10 cellular contexts compared by ENCODE assay signal in the genomic region with DNA sequence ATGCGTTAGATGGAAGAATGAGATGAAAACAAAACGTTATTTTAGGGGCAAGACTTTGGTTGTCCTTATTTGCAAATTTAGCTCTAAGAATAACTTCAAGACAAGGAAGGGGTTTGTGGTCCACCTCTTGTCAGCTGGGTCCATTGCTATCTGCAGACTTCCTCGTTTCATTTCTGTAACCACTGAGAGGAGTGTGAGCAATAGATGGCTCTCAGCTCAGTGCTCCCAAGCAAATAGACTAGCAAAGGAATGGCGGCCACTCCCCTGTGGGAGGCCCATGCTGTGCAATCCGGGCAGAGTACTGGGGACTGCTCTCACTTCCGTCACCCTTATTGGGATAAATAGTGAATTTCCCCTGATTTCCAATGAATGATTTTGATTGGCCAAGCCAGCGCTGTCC.
DNase-seq lines count a peak whose midpoint lies in the region; ATAC-seq and TF ChIP-seq lines count a peak whose summit lies in the region.
"Had no signal": no experiment of that assay in that cellular context is flagged by ENCODE, and none has a peak within 500 bp of the region (broad histone marks: within the 10 kb centered on the region; RNA-seq: fewer than 3 reads in every experiment).

No MANE protein-coding gene starts in this region.

- H3K27me3 Mint-ChIP-seq in stimulated activated naive CD8-positive, alpha-beta T cell treated with anti-CD3 and anti-CD28 coated beads, Interleukin-15, amount 100 ng/mL, for 72 hours = peaks cover 18% of the 10 kb centered on the region

- H3K4me1 ChIP-seq in thyroid gland (no peaks in the 10 kb centered on the region), psoas muscle (peaks cover 23% of the 10 kb centered on the region)

- no peaks in the 10 kb centered on the region for H3K9me3 Mint-ChIP-seq in stimulated activated naive CD8-positive, alpha-beta T cell treated with anti-CD3 and anti-CD28 coated beads, Interleukin-15, amount 100 ng/mL, for 72 hours
- H3K9me3 Mint-ChIP-seq: stimulated activated naive CD8-positive, alpha-beta T cell treated with anti-CD3 and anti-CD28 coated beads, Interleukin-15, Interleukin-2, amounts not matched to agents 100 ng/mL and 50 ng/mL, for 24 hours had no signal

- no peak overlapping the region for H3K4me3 Mint-ChIP-seq in stimulated activated naive CD8-positive, alpha-beta T cell treated with anti-CD3 and anti-CD28 coated beads, Interleukin-15, amount 100 ng/mL, for 72 hours
- H3K4me3 Mint-ChIP-seq: stimulated activated naive CD8-positive, alpha-beta T cell treated with anti-CD3 and anti-CD28 coated beads, Interleukin-15, Interleukin-2, amounts not matched to agents 100 ng/mL and 50 ng/mL, for 24 hours had no signal

- ATAC-seq in stimulated activated naive CD8-positive, alpha-beta T cell treated with anti-CD3 and anti-CD28 coated beads, Interleukin-15, amount 100 ng/mL, for 72 hours = peak; percentile 81
- no peak for ATAC-seq in stimulated activated naive CD8-positive, alpha-beta T cell treated with anti-CD3 and anti-CD28 coated beads, Interleukin-15, Interleukin-2, amounts not matched to agents 100 U/mL and 50 U/mL, for 24 hours
- ATAC-seq in HG02884 (IDR thresholded peaks at IDR 0.05; ENCODE audit: unreplicated experiment) = peak; percentile 54
- no peak for ATAC-seq in psoas muscle

- no peak for DNase-seq in stimulated activated naive CD8-positive, alpha-beta T cell treated with anti-CD3 and anti-CD28 coated beads, Interleukin-15, amount 100 ng/mL, for 72 hours
- no peak for DNase-seq in stimulated activated naive CD8-positive, alpha-beta T cell treated with anti-CD3 and anti-CD28 coated beads, Interleukin-15, Interleukin-2, amounts not matched to agents 100 U/mL and 50 U/mL, for 24 hours
- DNase-seq in MV-4-11 (lab: John Stamatoyannopoulos, UW) (peak; percentile 91), NCI-H774 (lab: John Stamatoyannopoulos, UW) (no peak), NCI-H1417 treated with DMSO at 0.1 percent for 48 hours (lab: John Stamatoyannopoulos, UW) (no peak), thyroid gland (no peak), psoas muscle (no peak)

- H3K9me3 ChIP-seq in thyroid gland (no peaks in the 10 kb centered on the region), psoas muscle (no peaks in the 10 kb centered on the region)
- H3K9me3 ChIP-seq: right lobe of liver had no signal

- TF ChIP-seq CTCF in thyroid gland (IDR thresholded peaks at IDR 0.05) (no peak), psoas muscle (IDR thresholded peaks at IDR 0.05) (no peak)

- no peak overlapping the region for H3K27ac Mint-ChIP-seq in stimulated activated naive CD8-positive, alpha-beta T cell treated with anti-CD3 and anti-CD28 coated beads, Interleukin-15, amount 100 ng/mL, for 72 hours

- no peaks in the 10 kb centered on the region for H3K27me3 ChIP-seq in thyroid gland
- no peaks in the 10 kb centered on the region for H3K27me3 ChIP-seq in psoas muscle (ENCODE audit: insufficient read depth in 3 of 3, low read length in 2 of 3)
- H3K27me3 ChIP-seq: right lobe of liver had no signal

- peaks cover 53% of the 10 kb centered on the region for H3K4me1 Mint-ChIP-seq in stimulated activated naive CD8-positive, alpha-beta T cell treated with anti-CD3 and anti-CD28 coated beads, Interleukin-15, amount 100 ng/mL, for 72 hours

- TF ChIP-seq POLR2A in thyroid gland (IDR thresholded peaks at IDR 0.05) = no peak

- H3K36me3 ChIP-seq in thyroid gland = no peaks in the 10 kb centered on the region
- no peaks in the 10 kb centered on the region for H3K36me3 ChIP-seq in psoas muscle (ENCODE audit: insufficient read depth in 1 of 2, low read depth in 1 of 2)
- H3K36me3 ChIP-seq: right lobe of liver had no signal

- 88 to 89% methylated on average over 7 of the region's 7 CpGs for WGBS in thyroid gland, 2 donors
- 86 to 92% (median 87%) methylated on average over 7 of the region's 7 CpGs for WGBS in psoas muscle, 3 donors

- H3K27ac ChIP-seq in thyroid gland = no peak overlapping the region
- no peak overlapping the region for H3K27ac ChIP-seq in psoas muscle

- H3K4me3 ChIP-seq in thyroid gland (replicated peaks in 1 of 3) = no peak overlapping the region
- no peak overlapping the region for H3K4me3 ChIP-seq in psoas muscle
- H3K4me3 ChIP-seq: right lobe of liver had no signal

- intact Hi-C loops in thyroid gland (cut with DNase I) (no loop called here), psoas muscle (cut with DNase I) (no loop called here)

Comparison
In these comparisons a context has a peak if more than half of its experiments do, and no peak if none do; other contexts are left out.
1. ATAC-seq: peak in stimulated activated naive CD8-positive, alpha-beta T cell treated with anti-CD3 and anti-CD28 coated beads, Interleukin-15, amount 100 ng/mL, for 72 hours (single experiment) and HG02884 (single experiment); none in stimulated activated naive CD8-positive, alpha-beta T cell treated with anti-CD3 and anti-CD28 coated beads, Interleukin-15, Interleukin-2, amounts not matched to agents 100 U/mL and 50 U/mL, for 24 hours (single experiment) and psoas muscle (0 of 4).